21 cellular contexts compared by ENCODE assay signal in the genomic region with DNA sequence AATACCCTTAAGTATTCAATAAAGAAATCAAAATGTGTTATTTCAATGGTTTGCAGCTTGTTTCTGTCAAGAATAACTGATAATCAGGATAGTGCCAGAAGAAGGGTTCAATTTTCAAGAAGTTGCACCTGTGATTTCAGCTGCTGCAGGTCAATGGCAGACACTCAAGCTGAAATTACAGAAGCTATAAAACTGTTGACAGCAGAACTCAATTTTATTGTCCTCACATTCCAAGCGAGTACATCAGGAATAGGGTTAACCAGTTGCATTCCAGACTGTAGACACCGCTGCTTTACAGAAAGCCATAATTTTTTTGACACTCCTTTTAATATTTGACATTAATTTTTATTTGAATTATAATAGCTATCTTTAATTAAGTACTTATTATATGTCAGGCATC.
"Had no signal": no experiment of that assay in that cellular context is flagged by ENCODE, and none has a peak within 500 bp of the region (broad histone marks: within the 10 kb centered on the region; RNA-seq: fewer than 3 reads in every experiment).

No MANE protein-coding gene starts in this region.

- H3K4me1 ChIP-seq: gastroesophageal sphincter, heart left ventricle, right lobe of liver, suprapubic skin, tibial nerve had no signal

- H3K27me3 ChIP-seq: gastroesophageal sphincter, heart left ventricle, right lobe of liver, suprapubic skin, tibial nerve had no signal

- H3K27ac ChIP-seq: epithelial cell of prostate, gastroesophageal sphincter, heart left ventricle, right lobe of liver, suprapubic skin, tibial nerve had no signal

- DNase-seq: activated CD4-positive, alpha-beta memory T cell treated with anti-CD3 and anti-CD28 coated beads, Interleukin-2, amount 10 ng/mL, durations not matched to agents 7 days and 5 days; activated CD4-positive, alpha-beta T cell treated with anti-CD3 and anti-CD28 coated beads, Interleukin-2, amount 10 ng/mL, durations not matched to agents 24 days and 14 days; activated effector memory CD4-positive, alpha-beta T cell treated with anti-CD3 and anti-CD28 coated beads, Interleukin-2, amount 50 U/mL, for 16 hours; activated naive CD4-positive, alpha-beta T cell treated with anti-CD3 and anti-CD28 coated beads, Interleukin-2, amount 10 ng/mL, durations not matched to agents 7 days and 5 days; activated T-cell treated with anti-CD3 and anti-CD28 coated beads, Interleukin-2, amount 50 U/mL, for 72 hours; amygdala; cerebellar nuclear complex; cortex of kidney; endodermal cell; heart left ventricle; islet precursor cell; left cardiac atrium; nucleus accumbens; right lobe of liver; small intestine; stimulated activated CD4-positive, alpha-beta T cell treated with anti-CD3 and anti-CD28 coated beads, Interleukin-2, amount 100 ng/mL, for 24 hours; stimulated activated naive CD8-positive, alpha-beta T cell treated with anti-CD3 and anti-CD28 coated beads, Interleukin-15, amount 100 ng/mL, for 72 hours had no signal

- H3K36me3 ChIP-seq: gastroesophageal sphincter, heart left ventricle, right lobe of liver, suprapubic skin, tibial nerve had no signal

- H3K4me3 ChIP-seq: gastroesophageal sphincter, heart left ventricle, right lobe of liver, suprapubic skin, tibial nerve had no signal

- H3K9me3 ChIP-seq: gastroesophageal sphincter, heart left ventricle, right lobe of liver, suprapubic skin, tibial nerve had no signal
